ENCODE assay signal across 24 cellular contexts in the genomic region with DNA sequence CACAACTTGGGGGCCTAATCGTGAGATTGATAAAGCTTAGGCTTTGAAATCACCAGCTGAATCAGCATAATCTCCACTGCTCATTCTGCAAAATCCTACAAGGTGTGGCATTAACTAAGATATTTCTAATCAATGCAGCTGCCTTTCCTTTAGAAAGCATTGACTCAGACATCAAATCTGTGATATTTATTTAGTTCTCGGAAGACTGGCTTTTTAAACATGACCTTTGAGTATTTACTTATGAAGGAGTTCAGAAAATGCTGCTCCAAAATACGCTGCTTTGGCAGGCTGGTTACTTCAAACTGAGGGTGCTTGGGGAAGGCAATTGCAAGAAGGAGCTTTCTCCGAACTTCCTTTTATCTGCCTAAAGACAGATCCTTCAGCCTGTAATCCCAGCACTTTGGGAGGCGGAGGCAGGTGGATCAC. TPM values are rescaled to one million over a fixed set of nuclear protein-coding genes. Genes with fewer than 3 reads are reported as not detected.
A peak's percentile ranks its signal among the peaks of the same experiment; 100 is the strongest.
DNase-seq lines count a peak whose midpoint lies in the region; ATAC-seq and TF ChIP-seq lines count a peak whose summit lies in the region.
"Had no signal": no experiment of that assay in that cellular context is flagged by ENCODE, and none has a peak within 500 bp of the region (broad histone marks: within the 10 kb centered on the region; RNA-seq: fewer than 3 reads in every experiment).

No MANE protein-coding gene starts in this region.

- no peak overlapping the region for H3K27ac Mint-ChIP-seq in activated T-cell treated with anti-CD3 and anti-CD28 coated beads, Interleukin-2, amount 50 U/mL, for 72 hours
- no peak overlapping the region for H3K27ac Mint-ChIP-seq in activated T-helper 1 cell treated with anti-CD3 and anti-CD28 coated beads, Interleukin-12 subunit alpha, Interleukin-12 subunit beta, Interleukin-2, Interleukin-4 antibody, amounts not matched to agents 30 ng/mL and 10 ng/mL and 1 ng/mL, durations not matched to agents 14 hours and 24 hours and 36 hours
- H3K27ac Mint-ChIP-seq: activated naive CD4-positive, alpha-beta T cell treated with anti-CD3 and anti-CD28 coated beads for 36 hours had no signal

- no peak for TF ChIP-seq POLR2A in stomach (IDR thresholded peaks at IDR 0.05)

- peak overlapping the region; percentile 16 for H3K4me3 Mint-ChIP-seq in activated T-cell treated with anti-CD3 and anti-CD28 coated beads, Interleukin-2, amount 50 U/mL, for 4 hours
- no peak overlapping the region for H3K4me3 Mint-ChIP-seq in activated T-cell treated with anti-CD3 and anti-CD28 coated beads, Interleukin-2, amount 50 U/mL, for 72 hours
- peak overlapping the region; percentile 38 for H3K4me3 Mint-ChIP-seq in activated T-helper 1 cell treated with anti-CD3 and anti-CD28 coated beads, Interleukin-12 subunit alpha, Interleukin-12 subunit beta, Interleukin-2, Interleukin-4 antibody, amounts not matched to agents 30 ng/mL and 10 ng/mL and 1 ng/mL, durations not matched to agents 14 hours and 24 hours and 36 hours

- intact Hi-C loops in activated T-helper 1 cell treated with anti-CD3 and anti-CD28 coated beads, Interleukin-12 subunit alpha, Interleukin-12 subunit beta, Interleukin-2, Interleukin-4 antibody, amounts not matched to agents 30 ng/mL and 10 ng/mL and 1 ng/mL, durations not matched to agents 14 hours and 24 hours and 36 hours (cut with micrococcal nuclease) = no loop called here
- intact Hi-C loops in left lung (cut with DNase I) = no loop called here
- intact Hi-C loops in stomach (cut with DNase I; ENCODE audit: low total_unique reads) = no loop called here
- intact Hi-C loops in tibial artery (cut with DNase I; ENCODE audit: low total_unique reads) = no loop called here
- intact Hi-C loops in Right ventricle myocardium superior (cut with DNase I) = no loop called here

- ATAC-seq in activated T-cell treated with anti-CD3 and anti-CD28 coated beads, Interleukin-2, amount 50 U/mL, for 4 hours = no peak
- ATAC-seq in activated T-cell treated with anti-CD3 and anti-CD28 coated beads, Interleukin-2, amount 50 U/mL, for 72 hours (replicated peaks in 1 of 2) = no peak
- ATAC-seq in left lung = peak; percentile 7
- no peak for ATAC-seq in Right ventricle myocardium superior (ENCODE audit: poor library complexity)
- ATAC-seq: sciatic nerve had no signal

- H3K4me1 Mint-ChIP-seq in activated T-cell treated with anti-CD3 and anti-CD28 coated beads, Interleukin-2, amount 50 U/mL, for 4 hours (ENCODE audit: low read depth) = peaks cover 30% of the 10 kb centered on the region
- peaks cover 35% of the 10 kb centered on the region for H3K4me1 Mint-ChIP-seq in activated T-cell treated with anti-CD3 and anti-CD28 coated beads, Interleukin-2, amount 50 U/mL, for 72 hours (ENCODE audit: low read depth)
- H3K4me1 Mint-ChIP-seq in activated T-helper 1 cell treated with anti-CD3 and anti-CD28 coated beads, Interleukin-12 subunit alpha, Interleukin-12 subunit beta, Interleukin-2, Interleukin-4 antibody, amounts not matched to agents 30 ng/mL and 10 ng/mL and 1 ng/mL, durations not matched to agents 14 hours and 24 hours and 36 hours (ENCODE audit: low read depth) = peaks cover 28% of the 10 kb centered on the region

- no peaks in the 10 kb centered on the region for H3K36me3 ChIP-seq in left lung
- no peaks in the 10 kb centered on the region for H3K36me3 ChIP-seq in stomach
- no peaks in the 10 kb centered on the region for H3K36me3 ChIP-seq in tibial artery
- H3K36me3 ChIP-seq: colonic mucosa, neutrophil had no signal

- H3K9me3 ChIP-seq in left lung (no peaks in the 10 kb centered on the region), stomach (no peaks in the 10 kb centered on the region), tibial artery (no peaks in the 10 kb centered on the region)
- H3K9me3 ChIP-seq: colonic mucosa, neutrophil had no signal

- no peaks in the 10 kb centered on the region for H3K27me3 Mint-ChIP-seq in activated T-cell treated with anti-CD3 and anti-CD28 coated beads, Interleukin-2, amount 50 U/mL, for 4 hours (ENCODE audit: low read depth)
- no peaks in the 10 kb centered on the region for H3K27me3 Mint-ChIP-seq in activated T-cell treated with anti-CD3 and anti-CD28 coated beads, Interleukin-2, amount 50 U/mL, for 72 hours (ENCODE audit: low read depth)
- H3K27me3 Mint-ChIP-seq in activated T-helper 1 cell treated with anti-CD3 and anti-CD28 coated beads, Interleukin-12 subunit alpha, Interleukin-12 subunit beta, Interleukin-2, Interleukin-4 antibody, amounts not matched to agents 30 ng/mL and 10 ng/mL and 1 ng/mL, durations not matched to agents 14 hours and 24 hours and 36 hours (ENCODE audit: insufficient read depth) = no peaks in the 10 kb centered on the region

- H3K4me1 ChIP-seq in left lung = peaks cover 0 to 14% of the 10 kb centered on the region in 2 donors
- H3K4me1 ChIP-seq in stomach = peaks cover 18 to 43% (median 26%) of the 10 kb centered on the region in 4 donors
- peaks cover 0 to 12% (median 3%) of the 10 kb centered on the region in 4 donors for H3K4me1 ChIP-seq in tibial artery
- H3K4me1 ChIP-seq: colonic mucosa had no signal

- H3K27me3 ChIP-seq in left lung = no peaks in the 10 kb centered on the region
- H3K27me3 ChIP-seq in stomach = no peaks in the 10 kb centered on the region
- H3K27me3 ChIP-seq in tibial artery = no peaks in the 10 kb centered on the region
- H3K27me3 ChIP-seq: colonic mucosa had no signal

- no peak for TF ChIP-seq EP300 in stomach (IDR thresholded peaks at IDR 0.05)

- no peak overlapping the region for H3K27ac ChIP-seq in left lung
- peak overlapping the region; percentile 11 to 92 (median 74) for H3K27ac ChIP-seq in stomach
- H3K27ac ChIP-seq in substantia nigra (ENCODE audit: low read depth, low read length, poor library complexity, severe bottlenecking) = no peak overlapping the region
- no peak overlapping the region for H3K27ac ChIP-seq in tibial artery
- H3K27ac ChIP-seq: colonic mucosa, neutrophil had no signal

- H3K9me3 Mint-ChIP-seq in activated T-cell treated with anti-CD3 and anti-CD28 coated beads, Interleukin-2, amount 50 U/mL, for 4 hours = no peaks in the 10 kb centered on the region
- no peaks in the 10 kb centered on the region for H3K9me3 Mint-ChIP-seq in activated T-cell treated with anti-CD3 and anti-CD28 coated beads, Interleukin-2, amount 50 U/mL, for 72 hours
- H3K9me3 Mint-ChIP-seq in activated T-helper 1 cell treated with anti-CD3 and anti-CD28 coated beads, Interleukin-12 subunit alpha, Interleukin-12 subunit beta, Interleukin-2, Interleukin-4 antibody, amounts not matched to agents 30 ng/mL and 10 ng/mL and 1 ng/mL, durations not matched to agents 14 hours and 24 hours and 36 hours = no peaks in the 10 kb centered on the region
- H3K9me3 Mint-ChIP-seq: activated naive CD4-positive, alpha-beta T cell treated with anti-CD3 and anti-CD28 coated beads for 36 hours; T-helper 1 cell treated with Interleukin-12 subunit alpha and Interleukin-12 subunit beta and Interleukin-4 antibody, amounts not matched to agents 30 μg/mL and 1 μg/mL, for 36 hours had no signal

- H3K4me3 ChIP-seq in left lung (no peak overlapping the region), stomach (no peak overlapping the region), tibial artery (no peak overlapping the region)
- H3K4me3 ChIP-seq: colonic mucosa had no signal

- TF ChIP-seq CTCF in left lung (IDR thresholded peaks at IDR 0.05) (no peak), stomach (IDR thresholded peaks at IDR 0.05) (no peak), tibial artery (IDR thresholded peaks at IDR 0.05) (no peak)

- DNase-seq in activated T-cell treated with anti-CD3 and anti-CD28 coated beads, Interleukin-2, amount 50 U/mL, for 4 hours = no peak
- no peak for DNase-seq in activated T-cell treated with anti-CD3 and anti-CD28 coated beads, Interleukin-2, amount 50 U/mL, for 72 hours
- DNase-seq in activated T-helper 1 cell treated with anti-CD3 and anti-CD28 coated beads, Interleukin-12 subunit alpha, Interleukin-12 subunit beta, Interleukin-2, Interleukin-4 antibody, amounts not matched to agents 30 ng/mL and 10 ng/mL and 1 ng/mL, durations not matched to agents 14 hours and 24 hours and 36 hours (ENCODE audit: low spot score) = no peak
- DNase-seq in left lung (no peak), stomach (no peak), substantia nigra (lab: John Stamatoyannopoulos, UW) (no peak), tibial artery (no peak), Right ventricle myocardium superior (no peak)
- DNase-seq: activated CD4-positive, alpha-beta T cell treated with anti-CD3 and anti-CD28 coated beads for 4 hours; activated naive CD4-positive, alpha-beta T cell treated with anti-CD3 and anti-CD28 coated beads for 36 hours; activated T-cell treated with anti-CD3 and anti-CD28 coated beads, Interleukin-2, amount 50 U/mL, for 1 hour; amygdala; colonic mucosa; DND-41; effector memory CD4-positive, alpha-beta T cell; H7; NCI-H1092; NCI-H1694 treated with DMSO at 0.1 percent for 48 hours; NCI-H2171 treated with DMSO at 0.1 percent for 48 hours; NCI-H524 treated with DMSO at 0.1 percent for 48 hours; stimulated activated naive CD4-positive, alpha-beta T cell treated with Interleukin-2 at 50 U/mL for 16 hours had no signal

- WGBS in stomach, 5 donors = 21 to 51% (median 38%) methylated on average over 5 of the region's 5 CpGs

- H3K36me3 Mint-ChIP-seq in activated T-cell treated with anti-CD3 and anti-CD28 coated beads, Interleukin-2, amount 50 U/mL, for 4 hours (ENCODE audit: insufficient read depth) = no peaks in the 10 kb centered on the region
- no peaks in the 10 kb centered on the region for H3K36me3 Mint-ChIP-seq in activated T-cell treated with anti-CD3 and anti-CD28 coated beads, Interleukin-2, amount 50 U/mL, for 72 hours (ENCODE audit: insufficient read depth in 2 of 2)
- H3K36me3 Mint-ChIP-seq in activated T-helper 1 cell treated with anti-CD3 and anti-CD28 coated beads, Interleukin-12 subunit alpha, Interleukin-12 subunit beta, Interleukin-2, Interleukin-4 antibody, amounts not matched to agents 30 ng/mL and 10 ng/mL and 1 ng/mL, durations not matched to agents 14 hours and 24 hours and 36 hours (ENCODE audit: low read depth) = peaks cover 2% of the 10 kb centered on the region

RNA-seq across cellular contexts. Expression of a gene that starts 23.7 kb away (rescaled TPM):
- 1 to 10 TPM; 5.2 to 5.6 (median 5.5) TPM for total RNA-seq in activated T-cell treated with anti-CD3 and anti-CD28 coated beads, Interleukin-2, amount 50 U/mL, for 4 hours
- 10 to 100 TPM; 10.4 to 14.0 TPM for total RNA-seq in activated T-cell treated with anti-CD3 and anti-CD28 coated beads, Interleukin-2, amount 50 U/mL, for 72 hours
- total RNA-seq in activated T-helper 1 cell treated with anti-CD3 and anti-CD28 coated beads, Interleukin-12 subunit alpha, Interleukin-12 subunit beta, Interleukin-2, Interleukin-4 antibody, amounts not matched to agents 30 ng/mL and 10 ng/mL and 1 ng/mL, durations not matched to agents 14 hours and 24 hours and 36 hours = 15.7 and 16.3 TPM in 2 replicates
- total RNA-seq in left lung (10 to 100 TPM; 45.6 to 83.4 TPM), stomach (10 to 100 TPM; 12.9 to 53.8 (median 26.8) TPM), Right ventricle myocardium superior (38.8 TPM)
- 10 to 100 TPM; 18.2 to 26.1 (median 25.2) TPM for polyA plus RNA-seq in stomach

Comparison
In these comparisons a context has a peak if more than half of its experiments do, and no peak if none do; other contexts are left out.
1. H3K4me3 Mint-ChIP-seq: peak in activated T-cell treated with anti-CD3 and anti-CD28 coated beads, Interleukin-2, amount 50 U/mL, for 4 hours (single experiment) and activated T-helper 1 cell treated with anti-CD3 and anti-CD28 coated beads, Interleukin-12 subunit alpha, Interleukin-12 subunit beta, Interleukin-2, Interleukin-4 antibody, amounts not matched to agents 30 ng/mL and 10 ng/mL and 1 ng/mL, durations not matched to agents 14 hours and 24 hours and 36 hours (single experiment); none in activated T-cell treated with anti-CD3 and anti-CD28 coated beads, Interleukin-2, amount 50 U/mL, for 72 hours (0 of 2).
2. H3K27ac ChIP-seq: peak in stomach (5 of 5); none in left lung (0 of 2), substantia nigra (single experiment) and tibial artery (0 of 2).